Comparison of ENCODE assay signal across 9 cellular contexts in genomic region chr18:76351961-76352581, GRCh38.
DNase-seq lines count a peak whose midpoint lies in the region; ATAC-seq lines count a peak whose summit lies in the region.
"Had no signal": no experiment of that assay in that cellular context is flagged by ENCODE, and none has a peak within 500 bp of the region (broad histone marks: within the 10 kb centered on the region; RNA-seq: fewer than 3 reads in every experiment).

No MANE protein-coding gene starts in this region.

- no peaks in the 10 kb centered on the region for H3K36me3 Mint-ChIP-seq in activated CD4-positive, alpha-beta T cell treated with anti-CD3 and anti-CD28 coated beads, Interleukin-2, amount 10 ng/mL, durations not matched to agents 24 days and 14 days (ENCODE audit: low read depth)

- ATAC-seq in HG03280 (IDR thresholded peaks at IDR 0.05; ENCODE audit: unreplicated experiment): no peak
- ATAC-seq in GM19452 (IDR thresholded peaks at IDR 0.05; ENCODE audit: unreplicated experiment): no peak

- H3K27me3 Mint-ChIP-seq in activated CD4-positive, alpha-beta T cell treated with anti-CD3 and anti-CD28 coated beads, Interleukin-2, amount 10 ng/mL, durations not matched to agents 24 days and 14 days: no peaks in the 10 kb centered on the region

- intact Hi-C loops in activated CD4-positive, alpha-beta T cell treated with anti-CD3 and anti-CD28 coated beads, Interleukin-2, amount 10 ng/mL, durations not matched to agents 24 days and 14 days (cut with micrococcal nuclease): no loop called here

- DNase-seq in DMS79 (lab: John Stamatoyannopoulos, UW): peak; percentile 27
- DNase-seq in NCI-H2227 (lab: John Stamatoyannopoulos, UW; ENCODE audit: unreplicated experiment): peak; percentile 87
- DNase-seq in ecto neural progenitor cell (ENCODE audit: low spot score): peak; percentile 49
- peak; percentile 20 for DNase-seq in non-pigmented ciliary epithelial cell (ENCODE audit: low read depth)
- DNase-seq in activated CD4-positive, alpha-beta T cell treated with anti-CD3 and anti-CD28 coated beads, Interleukin-2, amount 10 ng/mL, durations not matched to agents 24 days and 14 days: no peak
- no peak for DNase-seq in SIG-M5 (lab: John Stamatoyannopoulos, UW)

- H3K4me3 Mint-ChIP-seq in activated CD4-positive, alpha-beta T cell treated with anti-CD3 and anti-CD28 coated beads, Interleukin-2, amount 10 ng/mL, durations not matched to agents 24 days and 14 days: no peak overlapping the region
- H3K4me3 Mint-ChIP-seq: natural killer cell treated with Interleukin-12 subunit alpha and Interleukin-12 subunit beta and Interleukin-15 and Interleukin-18, amount 100 ng/mL, for 72 hours had no signal

- H3K9me3 Mint-ChIP-seq in activated CD4-positive, alpha-beta T cell treated with anti-CD3 and anti-CD28 coated beads, Interleukin-2, amount 10 ng/mL, durations not matched to agents 24 days and 14 days: no peaks in the 10 kb centered on the region
- H3K9me3 Mint-ChIP-seq: natural killer cell treated with Interleukin-12 subunit alpha and Interleukin-12 subunit beta and Interleukin-15 and Interleukin-18, amount 100 ng/mL, for 72 hours had no signal

- H3K4me1 Mint-ChIP-seq in activated CD4-positive, alpha-beta T cell treated with anti-CD3 and anti-CD28 coated beads, Interleukin-2, amount 10 ng/mL, durations not matched to agents 24 days and 14 days: peaks cover 2% of the 10 kb centered on the region

- no peak overlapping the region for H3K27ac Mint-ChIP-seq in activated CD4-positive, alpha-beta T cell treated with anti-CD3 and anti-CD28 coated beads, Interleukin-2, amount 10 ng/mL, durations not matched to agents 24 days and 14 days
- H3K27ac Mint-ChIP-seq: natural killer cell treated with Interleukin-12 subunit alpha and Interleukin-12 subunit beta and Interleukin-15 and Interleukin-18, amount 100 ng/mL, for 72 hours had no signal

Comparison
In these comparisons a context has a peak if more than half of its experiments do, and no peak if none do; other contexts are left out.
1. DNase-seq: peak in DMS79 (single experiment), NCI-H2227 (single experiment), ecto neural progenitor cell (single experiment) and non-pigmented ciliary epithelial cell (single experiment); none in activated CD4-positive, alpha-beta T cell treated with anti-CD3 and anti-CD28 coated beads, Interleukin-2, amount 10 ng/mL, durations not matched to agents 24 days and 14 days (single experiment) and SIG-M5 (single experiment).